Comparison of ENCODE assay signal across 14 cellular contexts in the genomic region with DNA sequence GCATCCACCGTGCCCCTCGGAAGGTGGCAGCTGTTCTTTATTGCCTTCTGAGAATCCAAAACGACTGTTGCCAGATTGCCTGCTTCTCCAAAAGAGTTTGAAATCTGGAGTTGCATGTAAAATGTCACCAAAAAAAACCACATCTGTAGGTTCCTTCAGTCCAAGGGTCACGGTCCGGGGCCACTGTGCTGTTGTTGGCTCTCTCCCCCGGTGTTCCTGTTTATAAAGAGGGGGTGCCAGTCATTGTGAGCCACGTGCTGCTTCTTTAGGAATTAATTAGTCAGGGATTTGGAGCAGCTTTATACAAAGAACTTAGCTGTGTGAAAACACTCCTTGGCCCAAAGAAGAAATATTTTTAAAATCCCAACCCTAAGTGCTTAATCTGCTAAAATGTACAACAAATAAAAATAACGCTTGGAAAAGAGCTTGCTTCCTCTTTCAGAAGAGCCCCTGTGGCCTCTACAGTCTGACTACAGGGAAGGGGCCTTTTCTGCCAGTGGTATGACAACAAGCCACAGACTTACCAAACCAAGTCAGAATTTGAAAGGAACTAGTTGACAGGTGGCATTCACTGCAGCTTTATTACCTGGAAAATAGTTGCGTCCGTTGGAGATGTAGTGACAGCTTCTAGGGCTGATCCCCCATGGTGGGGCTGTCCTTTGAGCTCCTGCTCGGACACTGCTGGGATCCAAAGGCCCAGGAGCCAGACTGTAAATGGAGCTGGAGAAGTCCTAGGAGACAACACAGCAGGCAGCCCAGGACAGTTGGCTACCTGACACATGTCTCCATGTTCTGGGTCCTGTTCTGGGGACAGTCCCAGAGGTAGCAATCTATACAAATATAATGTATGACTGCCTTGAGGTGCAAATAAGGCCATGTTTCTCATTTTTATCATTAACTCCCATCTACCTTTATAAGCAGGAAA.
DNase-seq lines count a peak whose midpoint lies in the region; ATAC-seq and TF ChIP-seq lines count a peak whose summit lies in the region.
"Had no signal": no experiment of that assay in that cellular context is flagged by ENCODE, and none has a peak within 500 bp of the region (broad histone marks: within the 10 kb centered on the region; RNA-seq: fewer than 3 reads in every experiment).

No MANE protein-coding gene starts in this region.

- DNase-seq in MV-4-11 (lab: John Stamatoyannopoulos, UW) (peak; percentile 90), globus pallidus (ENCODE audit: low spot score) (peak; percentile 34), NCI-H146 treated with DMSO at 0.1 percent for 48 hours (lab: John Stamatoyannopoulos, UW; ENCODE audit: unreplicated experiment) (no peak), omental fat pad (ENCODE audit: low spot score) (no peak), H7 (no peak)
- no peak for DNase-seq in stimulated activated naive B cell treated with anti-CD40 and anti-IgM and Interleukin-4, amounts not matched to agents 10 μg/mL and 1 μg/mL and 100 μg/mL, for 72 hours
- DNase-seq in stimulated activated naive CD8-positive, alpha-beta T cell treated with anti-CD3 and anti-CD28 coated beads, Interleukin-15, amount 100 ng/mL, for 72 hours, result no peak
- DNase-seq: activated CD4-positive, alpha-beta T cell treated with anti-CD3 and anti-CD28 coated beads, Interleukin-2, amount 50 U/mL, for 1 hour; activated gamma-delta T cell; COR-L47; MM.1S; NCI-H526 had no signal

- peaks cover 60 to 73% of the 10 kb centered on the region in 2 donors for H3K36me3 Mint-ChIP-seq in stimulated activated naive B cell treated with anti-CD40 and anti-IgM and Interleukin-4, amounts not matched to agents 10 μg/mL and 1 μg/mL and 100 μg/mL, for 72 hours

- no peak overlapping the region for H3K4me3 ChIP-seq in H7 (ENCODE audit: insufficient read depth, low read depth, low read length)
- H3K4me3 ChIP-seq: cardiac muscle cell had no signal

- peak overlapping the region; percentile 57 for H3K27ac Mint-ChIP-seq in stimulated activated naive B cell treated with anti-CD40 and anti-IgM and Interleukin-4, amounts not matched to agents 10 μg/mL and 1 μg/mL and 100 μg/mL, for 72 hours
- H3K27ac Mint-ChIP-seq in stimulated activated naive CD8-positive, alpha-beta T cell treated with anti-CD3 and anti-CD28 coated beads, Interleukin-15, amount 100 ng/mL, for 72 hours, result no peak overlapping the region

- ATAC-seq in GM21786 (IDR thresholded peaks at IDR 0.05; ENCODE audit: unreplicated experiment), result peak; percentile 50
- peak; percentile 86 to 92 for ATAC-seq in stimulated activated naive B cell treated with anti-CD40 and anti-IgM and Interleukin-4, amounts not matched to agents 10 μg/mL and 1 μg/mL and 100 μg/mL, for 72 hours (replicated peaks)
- no peak for ATAC-seq in stimulated activated naive CD8-positive, alpha-beta T cell treated with anti-CD3 and anti-CD28 coated beads, Interleukin-15, amount 100 ng/mL, for 72 hours
- ATAC-seq in omental fat pad (ENCODE audit: low FRiP score), result no peak

- no peak for TF ChIP-seq CTCF in omental fat pad (IDR thresholded peaks at IDR 0.05)

- no peaks in the 10 kb centered on the region for H3K27me3 Mint-ChIP-seq in stimulated activated naive B cell treated with anti-CD40 and anti-IgM and Interleukin-4, amounts not matched to agents 10 μg/mL and 1 μg/mL and 100 μg/mL, for 72 hours
- H3K27me3 Mint-ChIP-seq in stimulated activated naive CD8-positive, alpha-beta T cell treated with anti-CD3 and anti-CD28 coated beads, Interleukin-15, amount 100 ng/mL, for 72 hours, result peaks cover 34% of the 10 kb centered on the region

- H3K9me3 Mint-ChIP-seq in stimulated activated naive B cell treated with anti-CD40 and anti-IgM and Interleukin-4, amounts not matched to agents 10 μg/mL and 1 μg/mL and 100 μg/mL, for 72 hours, result peaks cover 0 to 6% of the 10 kb centered on the region in 2 donors
- no peaks in the 10 kb centered on the region for H3K9me3 Mint-ChIP-seq in stimulated activated naive CD8-positive, alpha-beta T cell treated with anti-CD3 and anti-CD28 coated beads, Interleukin-15, amount 100 ng/mL, for 72 hours

- H3K4me1 Mint-ChIP-seq in stimulated activated naive B cell treated with anti-CD40 and anti-IgM and Interleukin-4, amounts not matched to agents 10 μg/mL and 1 μg/mL and 100 μg/mL, for 72 hours, result peaks cover 30 to 41% of the 10 kb centered on the region in 2 donors
- H3K4me1 Mint-ChIP-seq in stimulated activated naive CD8-positive, alpha-beta T cell treated with anti-CD3 and anti-CD28 coated beads, Interleukin-15, amount 100 ng/mL, for 72 hours, result no peaks in the 10 kb centered on the region

- H3K27me3 ChIP-seq in H7 (ENCODE audit: control insufficient read depth, insufficient read depth, low read length), result no peaks in the 10 kb centered on the region
- H3K27me3 ChIP-seq: cardiac muscle cell had no signal

- H3K36me3 ChIP-seq in H7 (replicated peaks; ENCODE audit: control insufficient read depth, insufficient read depth, low read length), result no peaks in the 10 kb centered on the region
- H3K36me3 ChIP-seq: cardiac muscle cell had no signal

- H3K4me3 Mint-ChIP-seq in stimulated activated naive B cell treated with anti-CD40 and anti-IgM and Interleukin-4, amounts not matched to agents 10 μg/mL and 1 μg/mL and 100 μg/mL, for 72 hours, result peak overlapping the region in 1 of 2 donors; percentile 28
- H3K4me3 Mint-ChIP-seq in stimulated activated naive CD8-positive, alpha-beta T cell treated with anti-CD3 and anti-CD28 coated beads, Interleukin-15, amount 100 ng/mL, for 72 hours, result no peak overlapping the region

Comparison
In these comparisons a context has a peak if more than half of its experiments do, and no peak if none do; other contexts are left out.
1. ATAC-seq: peak in GM21786 (single experiment) and stimulated activated naive B cell treated with anti-CD40 and anti-IgM and Interleukin-4, amounts not matched to agents 10 μg/mL and 1 μg/mL and 100 μg/mL, for 72 hours (2 of 2); none in stimulated activated naive CD8-positive, alpha-beta T cell treated with anti-CD3 and anti-CD28 coated beads, Interleukin-15, amount 100 ng/mL, for 72 hours (single experiment) and omental fat pad (single experiment).
2. DNase-seq: peak in MV-4-11 (single experiment) and globus pallidus (single experiment); none in stimulated activated naive B cell treated with anti-CD40 and anti-IgM and Interleukin-4, amounts not matched to agents 10 μg/mL and 1 μg/mL and 100 μg/mL, for 72 hours (single experiment), NCI-H146 treated with DMSO at 0.1 percent for 48 hours (single experiment), stimulated activated naive CD8-positive, alpha-beta T cell treated with anti-CD3 and anti-CD28 coated beads, Interleukin-15, amount 100 ng/mL, for 72 hours (0 of 2), omental fat pad (single experiment) and H7 (single experiment).